Comparison of ENCODE assay signal across 1 cellular context in genomic region chr15:47887181-47887580, GRCh38.
TF ChIP-seq lines count a peak whose summit lies in the region.

No MANE protein-coding gene starts in this region.

TF ChIP-seq in H1, 55 proteins besides CTCF, POLR2A, EP300 and RAD21:
- TF ChIP-seq RFX5 (IDR thresholded peaks at IDR 0.05; ENCODE audit: borderline replicate concordance, low read depth, low read length) (no peak), SIX5 (IDR thresholded peaks at IDR 0.05; ENCODE audit: low read depth, low read length) (no peak), CHD1 (IDR thresholded peaks at IDR 0.05; ENCODE audit: low read depth, low read length) (no peak), HDAC2 (IDR thresholded peaks at IDR 0.05; ENCODE audit: borderline replicate concordance in 1 of 2, low read depth in 2 of 2, low read length in 2 of 2) (no peak)
- TF ChIP-seq, protein P1, sequence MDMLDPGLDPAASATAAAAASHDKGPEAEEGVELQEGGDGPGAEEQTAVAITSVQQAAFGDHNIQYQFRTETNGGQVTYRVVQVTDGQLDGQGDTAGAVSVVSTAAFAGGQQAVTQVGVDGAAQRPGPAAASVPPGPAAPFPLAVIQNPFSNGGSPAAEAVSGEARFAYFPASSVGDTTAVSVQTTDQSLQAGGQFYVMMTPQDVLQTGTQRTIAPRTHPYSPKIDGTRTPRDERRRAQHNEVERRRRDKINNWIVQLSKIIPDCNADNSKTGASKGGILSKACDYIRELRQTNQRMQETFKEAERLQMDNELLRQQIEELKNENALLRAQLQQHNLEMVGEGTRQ (IDR thresholded peaks at IDR 0.05; ENCODE audit: low read length), result no peak
